In genomic region chr7:37947840-37948198, GRCh38 we compare ENCODE assay signal across 1 cellular context.
TF ChIP-seq lines count a peak whose summit lies in the region.

No MANE protein-coding gene starts in this region.

TF ChIP-seq in HepG2, 621 proteins besides CTCF, POLR2A, EP300 and RAD21:
- no peak for TF ChIP-seq U2AF1 (optimal IDR thresholded peaks at IDR 0.05; ENCODE audit: low read depth, low read length)
- no peak for TF ChIP-seq CBFB (CRISPR knock-in tag; IDR thresholded peaks at IDR 0.05)
- TF ChIP-seq, protein P1, sequence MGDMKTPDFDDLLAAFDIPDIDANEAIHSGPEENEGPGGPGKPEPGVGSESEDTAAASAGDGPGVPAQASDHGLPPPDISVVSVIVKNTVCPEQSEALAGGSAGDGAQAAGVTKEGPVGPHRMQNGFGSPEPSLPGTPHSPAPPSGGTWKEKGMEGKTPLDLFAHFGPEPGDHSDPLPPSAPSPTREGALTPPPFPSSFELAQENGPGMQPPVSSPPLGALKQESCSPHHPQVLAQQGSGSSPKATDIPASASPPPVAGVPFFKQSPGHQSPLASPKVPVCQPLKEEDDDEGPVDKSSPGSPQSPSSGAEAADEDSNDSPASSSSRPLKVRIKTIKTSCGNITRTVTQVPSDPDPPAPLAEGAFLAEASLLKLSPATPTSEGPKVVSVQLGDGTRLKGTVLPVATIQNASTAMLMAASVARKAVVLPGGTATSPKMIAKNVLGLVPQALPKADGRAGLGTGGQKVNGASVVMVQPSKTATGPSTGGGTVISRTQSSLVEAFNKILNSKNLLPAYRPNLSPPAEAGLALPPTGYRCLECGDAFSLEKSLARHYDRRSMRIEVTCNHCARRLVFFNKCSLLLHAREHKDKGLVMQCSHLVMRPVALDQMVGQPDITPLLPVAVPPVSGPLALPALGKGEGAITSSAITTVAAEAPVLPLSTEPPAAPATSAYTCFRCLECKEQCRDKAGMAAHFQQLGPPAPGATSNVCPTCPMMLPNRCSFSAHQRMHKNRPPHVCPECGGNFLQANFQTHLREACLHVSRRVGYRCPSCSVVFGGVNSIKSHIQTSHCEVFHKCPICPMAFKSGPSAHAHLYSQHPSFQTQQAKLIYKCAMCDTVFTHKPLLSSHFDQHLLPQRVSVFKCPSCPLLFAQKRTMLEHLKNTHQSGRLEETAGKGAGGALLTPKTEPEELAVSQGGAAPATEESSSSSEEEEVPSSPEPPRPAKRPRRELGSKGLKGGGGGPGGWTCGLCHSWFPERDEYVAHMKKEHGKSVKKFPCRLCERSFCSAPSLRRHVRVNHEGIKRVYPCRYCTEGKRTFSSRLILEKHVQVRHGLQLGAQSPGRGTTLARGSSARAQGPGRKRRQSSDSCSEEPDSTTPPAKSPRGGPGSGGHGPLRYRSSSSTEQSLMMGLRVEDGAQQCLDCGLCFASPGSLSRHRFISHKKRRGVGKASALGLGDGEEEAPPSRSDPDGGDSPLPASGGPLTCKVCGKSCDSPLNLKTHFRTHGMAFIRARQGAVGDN (CRISPR knock-in tag; IDR thresholded peaks at IDR 0.05), result no peak
- TF ChIP-seq ZIK1 (CRISPR knock-in tag; IDR thresholded peaks at IDR 0.05; ENCODE audit: borderline replicate concordance, low read depth), result no peak
- no peak for TF ChIP-seq ZNF232 (CRISPR knock-in tag; IDR thresholded peaks at IDR 0.05; ENCODE audit: borderline replicate concordance)
- TF ChIP-seq, protein P2, sequence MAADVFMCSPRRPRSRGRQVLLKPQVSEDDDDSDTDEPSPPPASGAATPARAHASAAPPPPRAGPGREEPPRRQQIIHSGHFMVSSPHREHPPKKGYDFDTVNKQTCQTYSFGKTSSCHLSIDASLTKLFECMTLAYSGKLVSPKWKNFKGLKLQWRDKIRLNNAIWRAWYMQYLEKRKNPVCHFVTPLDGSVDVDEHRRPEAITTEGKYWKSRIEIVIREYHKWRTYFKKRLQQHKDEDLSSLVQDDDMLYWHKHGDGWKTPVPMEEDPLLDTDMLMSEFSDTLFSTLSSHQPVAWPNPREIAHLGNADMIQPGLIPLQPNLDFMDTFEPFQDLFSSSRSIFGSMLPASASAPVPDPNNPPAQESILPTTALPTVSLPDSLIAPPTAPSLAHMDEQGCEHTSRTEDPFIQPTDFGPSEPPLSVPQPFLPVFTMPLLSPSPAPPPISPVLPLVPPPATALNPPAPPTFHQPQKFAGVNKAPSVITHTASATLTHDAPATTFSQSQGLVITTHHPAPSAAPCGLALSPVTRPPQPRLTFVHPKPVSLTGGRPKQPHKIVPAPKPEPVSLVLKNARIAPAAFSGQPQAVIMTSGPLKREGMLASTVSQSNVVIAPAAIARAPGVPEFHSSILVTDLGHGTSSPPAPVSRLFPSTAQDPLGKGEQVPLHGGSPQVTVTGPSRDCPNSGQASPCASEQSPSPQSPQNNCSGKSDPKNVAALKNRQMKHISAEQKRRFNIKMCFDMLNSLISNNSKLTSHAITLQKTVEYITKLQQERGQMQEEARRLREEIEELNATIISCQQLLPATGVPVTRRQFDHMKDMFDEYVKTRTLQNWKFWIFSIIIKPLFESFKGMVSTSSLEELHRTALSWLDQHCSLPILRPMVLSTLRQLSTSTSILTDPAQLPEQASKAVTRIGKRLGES (CRISPR knock-in tag; IDR thresholded peaks at IDR 0.05; ENCODE audit: borderline replicate concordance), result no peak
- no peak for TF ChIP-seq ATF5 (CRISPR knock-in tag; IDR thresholded peaks at IDR 0.05; ENCODE audit: low read depth)
- TF ChIP-seq FUBP1 (CRISPR knock-in tag; IDR thresholded peaks at IDR 0.05; ENCODE audit: borderline replicate concordance), result no peak
- no peak for TF ChIP-seq ZKSCAN8 (CRISPR knock-in tag; IDR thresholded peaks at IDR 0.05; ENCODE audit: borderline replicate concordance)
- no peak for TF ChIP-seq ZNF326 (CRISPR knock-in tag; IDR thresholded peaks at IDR 0.05; ENCODE audit: borderline replicate concordance)
- no peak for TF ChIP-seq NFKBIZ (CRISPR knock-in tag; IDR thresholded peaks at IDR 0.05)
- no peak for TF ChIP-seq CCDC6 (CRISPR knock-in tag; IDR thresholded peaks at IDR 0.05)
- no peak for TF ChIP-seq ZFP36L1 (CRISPR knock-in tag; IDR thresholded peaks at IDR 0.05)
- TF ChIP-seq ZNF230 (CRISPR knock-in tag; IDR thresholded peaks at IDR 0.05), result no peak
